8 cellular contexts compared by ENCODE assay signal in genomic region chr3:44339181-44339741, GRCh38. TPM values are rescaled to one million over a fixed set of nuclear protein-coding genes. Genes with fewer than 3 reads are reported as not detected.
DNase-seq lines count a peak whose midpoint lies in the region; ATAC-seq and TF ChIP-seq lines count a peak whose summit lies in the region.

No MANE protein-coding gene starts in this region.

- peaks cover 20% of the 10 kb centered on the region for H3K4me1 ChIP-seq in GM23248 (ENCODE audit: insufficient read depth)
- H3K4me1 ChIP-seq in foreskin keratinocyte, result peaks cover 4% of the 10 kb centered on the region

- H3K27me3 Mint-ChIP-seq in T-cell, result no peaks in the 10 kb centered on the region

- H3K27ac ChIP-seq in GM23248, result peak overlapping the region; percentile 66
- peak overlapping the region; percentile 94 for H3K27ac ChIP-seq in foreskin keratinocyte

- in situ Hi-C loops in GM23248 (cut with MboI), result no loop called here

- DNase-seq in GM23248 (peak; percentile 31), T-cell (no peak), foreskin keratinocyte (no peak), skeletal muscle cell (ENCODE audit: low read depth) (no peak), NCI-H2029 (lab: John Stamatoyannopoulos, UW) (no peak), NCI-H510A (lab: John Stamatoyannopoulos, UW) (no peak), NOMO-1 (lab: John Stamatoyannopoulos, UW; ENCODE audit: unreplicated experiment in 2 of 2) (no peak)

- peaks cover 35% of the 10 kb centered on the region for H3K79me2 ChIP-seq in GM23248 (ENCODE audit: insufficient read depth)

- no peak for ATAC-seq in T-cell (replicated peaks in 1 of 4)
- no peak for ATAC-seq in foreskin keratinocyte
- ATAC-seq in HG03521 (IDR thresholded peaks at IDR 0.05; ENCODE audit: unreplicated experiment), result no peak

- CTCF ChIA-PET in T-cell (lab: Charles Lee), result interaction anchor here in 1 of 2 donors (0.9 to 1.5 kb wide), 2 partner anchors 100 to 195 kb away, joined by 3 to 5 read pairs; no protein-coding TSS in a partner anchor

- no peaks in the 10 kb centered on the region for H3K36me3 ChIP-seq in GM23248 (ENCODE audit: low read depth)

- H3K27ac Mint-ChIP-seq in T-cell, result peak overlapping the region; percentile 96 to 97

- H3K9me2 ChIP-seq in GM23248 (ENCODE audit: insufficient read depth), result no peaks in the 10 kb centered on the region

- H3K4me2 ChIP-seq in GM23248 (ENCODE audit: unreplicated experiment), result peak overlapping the region; percentile 98

- 10 to 11% methylated on average over 7 of the region's 7 CpGs for WGBS in GM23248 (ENCODE audit: low coverage in 1 of 2, low lambda C conversion rate in 2 of 2, missing lambda C conversion rate in 2 of 2), 2 experiments

- POLR2A ChIA-PET in T-cell (lab: Charles Lee), result interaction anchor here (0.5 to 2.3 kb wide), 2 partner anchors 101 to 424 kb away, joined by 3 to 28 read pairs; no protein-coding TSS in a partner anchor

- peak overlapping the region; percentile 96 to 97 (median 97) for H3K4me3 Mint-ChIP-seq in T-cell

- H3K27me3 ChIP-seq in GM23248 (replicated peaks; ENCODE audit: insufficient read depth), result no peaks in the 10 kb centered on the region
- peaks cover 1% of the 10 kb centered on the region for H3K27me3 ChIP-seq in foreskin keratinocyte

- H3K4me3 ChIP-seq in GM23248 (peak overlapping the region; percentile 94), skeletal muscle cell (ENCODE audit: low read depth, low read length) (peak overlapping the region; percentile 78)

- no peaks in the 10 kb centered on the region for H4K20me1 ChIP-seq in GM23248 (ENCODE audit: insufficient read depth)

- H3K36me3 Mint-ChIP-seq in T-cell, result peaks cover 3% of the 10 kb centered on the region

- H3K4me1 Mint-ChIP-seq in T-cell, result peaks cover 31 to 34% (median 31%) of the 10 kb centered on the region in 3 donors

- peak overlapping the region; percentile 79 for H3K9ac ChIP-seq in GM23248

- H3K9me3 ChIP-seq in GM23248 (ENCODE audit: low read depth), result no peaks in the 10 kb centered on the region

- peaks cover 4% of the 10 kb centered on the region; the same call in 1 of the 2 replicates for H3F3A ChIP-seq in GM23248 (ENCODE audit: insufficient read depth)

- TF ChIP-seq CTCF in foreskin keratinocyte (conservative IDR thresholded peaks at IDR 0.05), result no peak

- no peaks in the 10 kb centered on the region for H3K9me3 Mint-ChIP-seq in T-cell

- peak overlapping the region; percentile 95 for H2AFZ ChIP-seq in GM23248

RNA-seq across cellular contexts. Expression of gene TCAIM, which starts 0.7 kb away (rescaled TPM):
- 14.3 and 16.3 TPM in 2 replicates for total RNA-seq in GM23248 (2014; rRNA removed; shearing (Covaris generic))
- polyA plus RNA-seq in GM23248 (2016; fragmentation: Nextera tagmentation; extraction: Ambion mirVana) (12.6 and 13.9 TPM in 2 replicates), foreskin keratinocyte (11.6 and 12.8 TPM in 2 replicates)
- total RNA-seq in T-cell (10 to 100 TPM in 4 of 5 donors, 1 to 10 TPM in 1; 8.4 to 16.5 (median 13.4) TPM), foreskin keratinocyte (21.0 and 22.8 TPM in 2 replicates)
